ENCODE assay signal across 8 cellular contexts in genomic region chr10:96513686-96514551, GRCh38. TPM values are rescaled to one million over a fixed set of nuclear protein-coding genes. Genes with fewer than 3 reads are reported as not detected.
DNase-seq lines count a peak whose midpoint lies in the region; ATAC-seq and TF ChIP-seq lines count a peak whose summit lies in the region.

TLL2 (minus strand) TSS chr10:96513926; CDS start chr10:96513685, 241 bp downstream.

- intact Hi-C loops in esophagus squamous epithelium (cut with DNase I) (loop anchor here (10.0 kb wide), 1 partner anchor 119 kb away; no protein-coding TSS in a partner anchor), stomach (cut with DNase I; ENCODE audit: low total_unique reads) (no loop called here)

- H3K4me1 Mint-ChIP-seq in activated T-cell treated with anti-CD3 and anti-CD28 coated beads, Interleukin-2, amount 50 U/mL, for 4 hours (ENCODE audit: low read depth): peaks cover 20% of the 10 kb centered on the region

- no peaks in the 10 kb centered on the region for H3K36me3 Mint-ChIP-seq in activated T-cell treated with anti-CD3 and anti-CD28 coated beads, Interleukin-2, amount 50 U/mL, for 4 hours (ENCODE audit: insufficient read depth)

- TF ChIP-seq POLR2A in esophagus squamous epithelium (IDR thresholded peaks at IDR 0.05) (no peak), stomach (IDR thresholded peaks at IDR 0.05) (no peak)

- H3K27me3 Mint-ChIP-seq in activated T-cell treated with anti-CD3 and anti-CD28 coated beads, Interleukin-2, amount 50 U/mL, for 4 hours (ENCODE audit: low read depth): peaks cover 36% of the 10 kb centered on the region

- no peak for TF ChIP-seq EP300 in stomach (IDR thresholded peaks at IDR 0.05)

- no peaks in the 10 kb centered on the region for H3K9me3 Mint-ChIP-seq in activated T-cell treated with anti-CD3 and anti-CD28 coated beads, Interleukin-2, amount 50 U/mL, for 4 hours

- peak; percentile 61 for DNase-seq in DMS79 (lab: John Stamatoyannopoulos, UW)
- DNase-seq in activated T-cell treated with anti-CD3 and anti-CD28 coated beads, Interleukin-2, amount 50 U/mL, for 4 hours: peak; percentile 25
- DNase-seq in esophagus squamous epithelium (lab: John Stamatoyannopoulos, UW): peak; percentile 18
- peak; percentile 90 for DNase-seq in stomach

- H3K27ac ChIP-seq in HUES64 (ENCODE audit: low read depth, low read length): peak within 1 kb of the TSS; percentile 63; the same call in 1 of the 2 replicates
- no peak within 1 kb of the TSS for H3K27ac ChIP-seq in OCI-LY3 (ENCODE audit: low read length)
- no peak within 1 kb of the TSS for H3K27ac ChIP-seq in esophagus squamous epithelium
- H3K27ac ChIP-seq in muscle layer of duodenum (ENCODE audit: low read length): no peak within 1 kb of the TSS
- H3K27ac ChIP-seq in stomach: peak within 1 kb of the TSS in 3 of 5 donors; percentile 38 to 69 (median 41)

- H3K79me2 ChIP-seq in OCI-LY3 (ENCODE audit: low read length): no peaks in the 10 kb centered on the region

- peak within 1 kb of the TSS; percentile 73 for H3K4me3 Mint-ChIP-seq in activated T-cell treated with anti-CD3 and anti-CD28 coated beads, Interleukin-2, amount 50 U/mL, for 4 hours

- TF ChIP-seq CTCF in OCI-LY3 (IDR thresholded peaks at IDR 0.05; ENCODE audit: low read depth, low read length) (peak; percentile 43), esophagus squamous epithelium (IDR thresholded peaks at IDR 0.05) (peak; percentile 28 to 79 (median 62)), stomach (IDR thresholded peaks at IDR 0.05) (peak in 5 of 7 experiments; percentile 61 to 71 (median 63))

- H3K9me3 ChIP-seq in HUES64 (ENCODE audit: insufficient read depth, low read depth, low read length) (no peaks in the 10 kb centered on the region), OCI-LY3 (ENCODE audit: insufficient read depth, low read length) (no peaks in the 10 kb centered on the region), esophagus squamous epithelium (no peaks in the 10 kb centered on the region), muscle layer of duodenum (ENCODE audit: control insufficient read depth in 1 of 2, low read length in 2 of 2) (no peaks in the 10 kb centered on the region), stomach (no peaks in the 10 kb centered on the region)

- H3K9ac ChIP-seq in HUES64 (ENCODE audit: low read depth, low read length) (peak within 1 kb of the TSS; percentile 23; the same call in 1 of the 2 replicates), OCI-LY3 (ENCODE audit: low read length) (peak within 1 kb of the TSS; percentile 49; the same call in 1 of the 2 replicates)

- H4K20me1 ChIP-seq in OCI-LY3 (ENCODE audit: insufficient read depth, low read length): peaks cover 11% of the 10 kb centered on the region; the same call in 1 of the 2 replicates

- peak; percentile 84 for ATAC-seq in GM21526 (IDR thresholded peaks at IDR 0.05; ENCODE audit: low FRiP score, unreplicated experiment)
- peak; percentile 77 to 81 for ATAC-seq in activated T-cell treated with anti-CD3 and anti-CD28 coated beads, Interleukin-2, amount 50 U/mL, for 4 hours

- 0 out of 2 replicates have a peak within 1 kb of the TSS, but pooled peaks have one; percentile 33 for H2AFZ ChIP-seq in OCI-LY3 (ENCODE audit: low read depth, low read length)

- H3K4me2 ChIP-seq in OCI-LY3 (ENCODE audit: low read length): peak within 1 kb of the TSS; percentile 97

- H3K4me3 ChIP-seq in HUES64 (ENCODE audit: low read length) (peak within 1 kb of the TSS; percentile 59), OCI-LY3 (ENCODE audit: low read length) (peak within 1 kb of the TSS; percentile 93), esophagus squamous epithelium (peak within 1 kb of the TSS; percentile 39 to 76 (median 48)), muscle layer of duodenum (ENCODE audit: low read depth in 1 of 2, low read length in 2 of 2) (peak within 1 kb of the TSS; percentile 47 to 78), stomach (peak within 1 kb of the TSS; percentile 55 to 74 (median 57))

- 2% methylated on average over 69 of the region's 69 CpGs for WGBS in HUES64
- WGBS in esophagus squamous epithelium, 2 donors: 4 to 9% methylated on average over 12 to 16 of the region's 69 CpGs
- WGBS in stomach, 5 donors: 1 to 3% (median 2%) methylated on average over 18 to 69 of the region's 69 CpGs

- no peaks in the 10 kb centered on the region for H3K36me3 ChIP-seq in HUES64 (ENCODE audit: insufficient read depth, low read length)
- H3K36me3 ChIP-seq in OCI-LY3 (replicated peaks; ENCODE audit: low read depth, low read length): no peaks in the 10 kb centered on the region
- H3K36me3 ChIP-seq in esophagus squamous epithelium: peaks cover 0 to 8% (median 0%) of the 10 kb centered on the region in 3 donors
- no peaks in the 10 kb centered on the region for H3K36me3 ChIP-seq in muscle layer of duodenum (ENCODE audit: control insufficient read depth in 1 of 2, insufficient read depth in 2 of 2, low read length in 2 of 2)
- peaks cover 0 to 11% (median 7%) of the 10 kb centered on the region in 4 donors for H3K36me3 ChIP-seq in stomach

- H3K27me3 ChIP-seq in HUES64 (ENCODE audit: insufficient read depth, low read length) (peaks cover 51% of the 10 kb centered on the region), OCI-LY3 (ENCODE audit: low read depth, low read length) (peaks cover 32% of the 10 kb centered on the region), esophagus squamous epithelium (peaks cover 0 to 41% (median 4%) of the 10 kb centered on the region in 4 donors), muscle layer of duodenum (ENCODE audit: low read depth, low read length) (no peaks in the 10 kb centered on the region), stomach (peaks cover 0 to 32% (median 17%) of the 10 kb centered on the region in 3 donors)

- H3K4me1 ChIP-seq in HUES64 (ENCODE audit: insufficient read depth, low read length): peaks cover 15% of the 10 kb centered on the region
- H3K4me1 ChIP-seq in OCI-LY3 (ENCODE audit: low read length): peaks cover 12% of the 10 kb centered on the region
- H3K4me1 ChIP-seq in esophagus squamous epithelium: peaks cover 22 to 26% (median 24%) of the 10 kb centered on the region in 3 donors
- peaks cover 0 to 22% of the 10 kb centered on the region in 2 donors for H3K4me1 ChIP-seq in muscle layer of duodenum (ENCODE audit: control insufficient read depth in 1 of 2, insufficient read depth in 2 of 2, low read length in 2 of 2)
- peaks cover 21 to 30% (median 26%) of the 10 kb centered on the region in 4 donors for H3K4me1 ChIP-seq in stomach

RNA-seq across cellular contexts. Expression of gene TLL2, which starts in this region (rescaled TPM):
- 2.4 TPM for polyA plus RNA-seq in HUES64 (2013, experiment 1 of 2)
- 3.1 TPM for polyA plus RNA-seq in HUES64 (2013, experiment 2 of 2)
- not detected for total RNA-seq in activated T-cell treated with anti-CD3 and anti-CD28 coated beads, Interleukin-2, amount 50 U/mL, for 4 hours
- under 1 TPM in 2 of 4 donors, not detected in 2; 0.40 to 0.62 TPM for total RNA-seq in esophagus squamous epithelium
- total RNA-seq in stomach: 1 to 10 TPM in 1 of 5 donors, under 1 TPM in 2, not detected in 2; 0.55 to 1.4 (median 0.58) TPM
- under 1 TPM; 0.37 to 0.65 (median 0.46) TPM for polyA plus RNA-seq in stomach

Comparison
In these comparisons a context has a peak if more than half of its experiments do, and no peak if none do; other contexts are left out.
1. Peak in DNase-seq and ATAC-seq in activated T-cell treated with anti-CD3 and anti-CD28 coated beads, Interleukin-2, amount 50 U/mL, for 4 hours; RNA of the gene not detected or under 1 TPM.
2. Peak in DNase-seq and H3K4me3 ChIP-seq in esophagus squamous epithelium; RNA of the gene not detected or under 1 TPM.
3. DNase-seq: peak in every context shown above with its lines; median percentile 90 in stomach; 61 in DMS79; 25 in activated T-cell treated with anti-CD3 and anti-CD28 coated beads, Interleukin-2, amount 50 U/mL, for 4 hours; 18 in esophagus squamous epithelium.
4. H3K27ac ChIP-seq: peak in HUES64 (single experiment) and stomach (3 of 5); none in OCI-LY3 (single experiment), esophagus squamous epithelium (0 of 4) and muscle layer of duodenum (single experiment).
5. Peak in every context shown above with its lines, with median percentiles within 50 percentile points of each other: H3K4me3 ChIP-seq and CTCF ChIP-seq.